1 cellular context compared by ENCODE assay signal in the genomic region with DNA sequence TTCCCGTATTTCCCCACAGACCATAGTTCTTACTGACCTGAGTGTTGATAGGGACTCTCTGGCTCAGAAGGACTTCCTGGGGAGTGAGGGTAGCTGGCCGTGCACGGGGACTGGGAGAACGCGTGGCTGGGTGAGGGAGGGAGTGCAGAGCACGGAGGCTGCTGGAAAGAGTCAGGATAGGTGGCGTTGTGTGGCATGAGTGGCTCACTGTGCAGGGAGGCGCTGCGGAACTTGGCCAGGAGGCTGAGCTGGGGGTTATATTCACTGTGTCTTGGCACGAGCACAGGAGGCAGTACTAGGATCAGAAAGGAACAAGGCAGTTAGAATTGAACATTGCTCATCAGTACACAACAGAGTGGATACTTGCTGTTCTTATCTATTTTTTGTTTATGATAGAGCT.
TF ChIP-seq lines count a peak whose summit lies in the region.

No MANE protein-coding gene starts in this region.

TF ChIP-seq in SK-N-SH, 30 proteins besides CTCF, POLR2A, EP300 and RAD21 (continued from another document):
- TF ChIP-seq, protein P1, sequence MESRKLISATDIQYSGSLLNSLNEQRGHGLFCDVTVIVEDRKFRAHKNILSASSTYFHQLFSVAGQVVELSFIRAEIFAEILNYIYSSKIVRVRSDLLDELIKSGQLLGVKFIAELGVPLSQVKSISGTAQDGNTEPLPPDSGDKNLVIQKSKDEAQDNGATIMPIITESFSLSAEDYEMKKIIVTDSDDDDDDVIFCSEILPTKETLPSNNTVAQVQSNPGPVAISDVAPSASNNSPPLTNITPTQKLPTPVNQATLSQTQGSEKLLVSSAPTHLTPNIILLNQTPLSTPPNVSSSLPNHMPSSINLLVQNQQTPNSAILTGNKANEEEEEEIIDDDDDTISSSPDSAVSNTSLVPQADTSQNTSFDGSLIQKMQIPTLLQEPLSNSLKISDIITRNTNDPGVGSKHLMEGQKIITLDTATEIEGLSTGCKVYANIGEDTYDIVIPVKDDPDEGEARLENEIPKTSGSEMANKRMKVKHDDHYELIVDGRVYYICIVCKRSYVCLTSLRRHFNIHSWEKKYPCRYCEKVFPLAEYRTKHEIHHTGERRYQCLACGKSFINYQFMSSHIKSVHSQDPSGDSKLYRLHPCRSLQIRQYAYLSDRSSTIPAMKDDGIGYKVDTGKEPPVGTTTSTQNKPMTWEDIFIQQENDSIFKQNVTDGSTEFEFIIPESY (IDR thresholded peaks at IDR 0.05; ENCODE audit: borderline replicate concordance, low read depth): no peak
- TF ChIP-seq SIN3A (IDR thresholded peaks at IDR 0.05; ENCODE audit: borderline replicate concordance, low read depth, low read length): no peak
- TF ChIP-seq RFX5 (IDR thresholded peaks at IDR 0.05; ENCODE audit: low read length): no peak
- TF ChIP-seq, protein P2, sequence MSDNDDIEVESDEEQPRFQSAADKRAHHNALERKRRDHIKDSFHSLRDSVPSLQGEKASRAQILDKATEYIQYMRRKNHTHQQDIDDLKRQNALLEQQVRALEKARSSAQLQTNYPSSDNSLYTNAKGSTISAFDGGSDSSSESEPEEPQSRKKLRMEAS (IDR thresholded peaks at IDR 0.05; ENCODE audit: low read depth): no peak
- TF ChIP-seq ELF1 (IDR thresholded peaks at IDR 0.05): no peak
- no peak for TF ChIP-seq TCF12 (IDR thresholded peaks at IDR 0.05)
- TF ChIP-seq, protein P3, sequence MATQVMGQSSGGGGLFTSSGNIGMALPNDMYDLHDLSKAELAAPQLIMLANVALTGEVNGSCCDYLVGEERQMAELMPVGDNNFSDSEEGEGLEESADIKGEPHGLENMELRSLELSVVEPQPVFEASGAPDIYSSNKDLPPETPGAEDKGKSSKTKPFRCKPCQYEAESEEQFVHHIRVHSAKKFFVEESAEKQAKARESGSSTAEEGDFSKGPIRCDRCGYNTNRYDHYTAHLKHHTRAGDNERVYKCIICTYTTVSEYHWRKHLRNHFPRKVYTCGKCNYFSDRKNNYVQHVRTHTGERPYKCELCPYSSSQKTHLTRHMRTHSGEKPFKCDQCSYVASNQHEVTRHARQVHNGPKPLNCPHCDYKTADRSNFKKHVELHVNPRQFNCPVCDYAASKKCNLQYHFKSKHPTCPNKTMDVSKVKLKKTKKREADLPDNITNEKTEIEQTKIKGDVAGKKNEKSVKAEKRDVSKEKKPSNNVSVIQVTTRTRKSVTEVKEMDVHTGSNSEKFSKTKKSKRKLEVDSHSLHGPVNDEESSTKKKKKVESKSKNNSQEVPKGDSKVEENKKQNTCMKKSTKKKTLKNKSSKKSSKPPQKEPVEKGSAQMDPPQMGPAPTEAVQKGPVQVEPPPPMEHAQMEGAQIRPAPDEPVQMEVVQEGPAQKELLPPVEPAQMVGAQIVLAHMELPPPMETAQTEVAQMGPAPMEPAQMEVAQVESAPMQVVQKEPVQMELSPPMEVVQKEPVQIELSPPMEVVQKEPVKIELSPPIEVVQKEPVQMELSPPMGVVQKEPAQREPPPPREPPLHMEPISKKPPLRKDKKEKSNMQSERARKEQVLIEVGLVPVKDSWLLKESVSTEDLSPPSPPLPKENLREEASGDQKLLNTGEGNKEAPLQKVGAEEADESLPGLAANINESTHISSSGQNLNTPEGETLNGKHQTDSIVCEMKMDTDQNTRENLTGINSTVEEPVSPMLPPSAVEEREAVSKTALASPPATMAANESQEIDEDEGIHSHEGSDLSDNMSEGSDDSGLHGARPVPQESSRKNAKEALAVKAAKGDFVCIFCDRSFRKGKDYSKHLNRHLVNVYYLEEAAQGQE (IDR thresholded peaks at IDR 0.05; ENCODE audit: low read depth, low read length): no peak
- no peak for TF ChIP-seq EZH2phosphoT487 (IDR thresholded peaks at IDR 0.05; ENCODE audit: borderline replicate concordance, low read depth)
- TF ChIP-seq YY1 (IDR thresholded peaks at IDR 0.05; ENCODE audit: low read depth): no peak
- no peak for TF ChIP-seq NRF1 (IDR thresholded peaks at IDR 0.05; ENCODE audit: low read depth, low read length)
- no peak for TF ChIP-seq TEAD4 (IDR thresholded peaks at IDR 0.05; ENCODE audit: borderline replicate concordance, insufficient read depth)
- TF ChIP-seq, protein P4, sequence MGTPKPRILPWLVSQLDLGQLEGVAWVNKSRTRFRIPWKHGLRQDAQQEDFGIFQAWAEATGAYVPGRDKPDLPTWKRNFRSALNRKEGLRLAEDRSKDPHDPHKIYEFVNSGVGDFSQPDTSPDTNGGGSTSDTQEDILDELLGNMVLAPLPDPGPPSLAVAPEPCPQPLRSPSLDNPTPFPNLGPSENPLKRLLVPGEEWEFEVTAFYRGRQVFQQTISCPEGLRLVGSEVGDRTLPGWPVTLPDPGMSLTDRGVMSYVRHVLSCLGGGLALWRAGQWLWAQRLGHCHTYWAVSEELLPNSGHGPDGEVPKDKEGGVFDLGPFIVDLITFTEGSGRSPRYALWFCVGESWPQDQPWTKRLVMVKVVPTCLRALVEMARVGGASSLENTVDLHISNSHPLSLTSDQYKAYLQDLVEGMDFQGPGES (IDR thresholded peaks at IDR 0.05; ENCODE audit: low read depth, low read length): no peak
- TF ChIP-seq, protein P5, sequence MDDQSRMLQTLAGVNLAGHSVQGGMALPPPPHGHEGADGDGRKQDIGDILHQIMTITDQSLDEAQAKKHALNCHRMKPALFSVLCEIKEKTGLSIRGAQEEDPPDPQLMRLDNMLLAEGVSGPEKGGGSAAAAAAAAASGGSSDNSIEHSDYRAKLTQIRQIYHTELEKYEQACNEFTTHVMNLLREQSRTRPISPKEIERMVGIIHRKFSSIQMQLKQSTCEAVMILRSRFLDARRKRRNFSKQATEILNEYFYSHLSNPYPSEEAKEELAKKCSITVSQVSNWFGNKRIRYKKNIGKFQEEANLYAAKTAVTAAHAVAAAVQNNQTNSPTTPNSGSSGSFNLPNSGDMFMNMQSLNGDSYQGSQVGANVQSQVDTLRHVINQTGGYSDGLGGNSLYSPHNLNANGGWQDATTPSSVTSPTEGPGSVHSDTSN (IDR thresholded peaks at IDR 0.05): no peak
- TF ChIP-seq JUND (IDR thresholded peaks at IDR 0.05): no peak
- no peak for TF ChIP-seq GABPA (IDR thresholded peaks at IDR 0.05; ENCODE audit: low read depth)
